ENCODE assay signal across 20 cellular contexts in the genomic region with DNA sequence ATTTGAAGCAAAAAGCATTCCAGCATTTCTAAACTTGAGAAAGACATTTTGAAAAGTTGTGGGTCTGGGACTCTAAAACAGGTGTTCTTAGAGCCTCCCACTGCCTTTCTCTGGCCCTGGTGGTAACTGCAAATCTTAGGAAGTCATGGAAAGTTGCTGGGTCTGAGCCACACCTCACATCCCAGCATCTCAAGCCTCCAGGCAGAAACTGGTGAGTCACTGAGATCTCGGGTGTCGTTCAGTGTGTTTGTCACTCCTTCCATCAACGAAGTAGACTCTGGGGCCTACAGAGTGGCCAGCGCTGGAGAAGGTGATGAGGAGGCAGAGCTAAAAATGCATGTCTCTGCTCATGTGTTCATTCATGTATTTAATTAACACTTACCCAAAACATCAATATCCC. TPM values are rescaled to one million over a fixed set of nuclear protein-coding genes. Genes with fewer than 3 reads are reported as not detected.
DNase-seq lines count a peak whose midpoint lies in the region; ATAC-seq, FAIRE-seq and TF ChIP-seq lines count a peak whose summit lies in the region.
"Had no signal": no experiment of that assay in that cellular context is flagged by ENCODE, and none has a peak within 500 bp of the region (broad histone marks: within the 10 kb centered on the region; RNA-seq: fewer than 3 reads in every experiment).

No MANE protein-coding gene starts in this region.

- no peak overlapping the region for H3K27ac ChIP-seq in astrocyte (ENCODE audit: low read depth, low read length)
- H3K27ac ChIP-seq in mesenchymal stem cell (ENCODE audit: low read length, poor library complexity, severe bottlenecking): no peak overlapping the region
- no peak overlapping the region for H3K27ac ChIP-seq in brain microvascular endothelial cell
- H3K27ac ChIP-seq: gastroesophageal sphincter, prostate gland had no signal

- DNase-seq in Calu3 (peak; percentile 24), HTR-8/SVneo (ENCODE audit: insufficient read length, low spot score) (peak; percentile 67), astrocyte (ENCODE audit: low read depth) (peak; percentile 39), mesenchymal stem cell (peak; percentile 6), hippocampal formation (lab: John Stamatoyannopoulos, UW) (no peak), brain microvascular endothelial cell (no peak), OCI-M2 (lab: John Stamatoyannopoulos, UW; ENCODE audit: unreplicated experiment) (no peak)
- DNase-seq: activated CD4-positive, alpha-beta T cell treated with anti-CD3 and anti-CD28 coated beads for 4 hours; BE2C; DMS153; endodermal cell; naive thymus-derived CD4-positive, alpha-beta T cell; NCI-H2081; NCI-H774; SHP77 treated with DMSO at 0.1 percent for 48 hours had no signal

- H3K27ac Mint-ChIP-seq in Calu3 (ENCODE audit: unreplicated experiment) (no peak overlapping the region), astrocyte (ENCODE audit: unreplicated experiment) (no peak overlapping the region)
- H3K27ac Mint-ChIP-seq: activated naive CD8-positive, alpha-beta T cell; endodermal cell; naive thymus-derived CD4-positive, alpha-beta T cell had no signal

- no peaks in the 10 kb centered on the region for H3K27me3 ChIP-seq in astrocyte (ENCODE audit: insufficient read depth, low read length)
- H3K27me3 ChIP-seq in mesenchymal stem cell (ENCODE audit: control insufficient read depth in 1 of 2, insufficient read depth in 1 of 2, low read length in 2 of 2): peaks cover 13 to 48% of the 10 kb centered on the region in 2 experiments
- H3K27me3 ChIP-seq in brain microvascular endothelial cell (replicated peaks): no peaks in the 10 kb centered on the region
- H3K27me3 ChIP-seq: BE2C, gastroesophageal sphincter had no signal

- no peak for ATAC-seq in GM18505 (IDR thresholded peaks at IDR 0.05; ENCODE audit: unreplicated experiment)
- ATAC-seq: gastroesophageal sphincter; naive thymus-derived CD4-positive, alpha-beta T cell had no signal

- H3K79me2 ChIP-seq in astrocyte (ENCODE audit: insufficient read depth, low read length): no peaks in the 10 kb centered on the region

- no peak overlapping the region for H3K4ac ChIP-seq in mesenchymal stem cell (ENCODE audit: low read depth in 1 of 2, low read length in 2 of 2)

- no peak overlapping the region for H2BK12ac ChIP-seq in mesenchymal stem cell (ENCODE audit: low read length in 2 of 2)

- no peak overlapping the region for H3K23ac ChIP-seq in mesenchymal stem cell (ENCODE audit: low read length in 2 of 2)

- WGBS in mesenchymal stem cell: 27% methylated on average over 4 of the region's 4 CpGs

- no peaks in the 10 kb centered on the region for H3K4me1 Mint-ChIP-seq in Calu3 (ENCODE audit: low read depth, unreplicated experiment)
- no peaks in the 10 kb centered on the region for H3K4me1 Mint-ChIP-seq in astrocyte (ENCODE audit: low read depth, unreplicated experiment)
- H3K4me1 Mint-ChIP-seq: central memory CD8-positive, alpha-beta T cell; endodermal cell; naive thymus-derived CD4-positive, alpha-beta T cell had no signal

- no peak overlapping the region for H2BK120ac ChIP-seq in mesenchymal stem cell (ENCODE audit: low read depth, low read length)

- H3K9ac ChIP-seq in astrocyte (ENCODE audit: low read length): no peak overlapping the region
- H3K9ac ChIP-seq in mesenchymal stem cell (ENCODE audit: low read length): no peak overlapping the region

- H4K91ac ChIP-seq in mesenchymal stem cell (ENCODE audit: low read length): no peak overlapping the region

- H3K79me1 ChIP-seq in mesenchymal stem cell (replicated peaks; ENCODE audit: low read length, poor library complexity, severe bottlenecking): no peaks in the 10 kb centered on the region

- H3K36me3 Mint-ChIP-seq in Calu3 (ENCODE audit: insufficient read depth, unreplicated experiment) (no peaks in the 10 kb centered on the region), astrocyte (ENCODE audit: low read depth, unreplicated experiment) (no peaks in the 10 kb centered on the region)
- H3K36me3 Mint-ChIP-seq: activated naive CD8-positive, alpha-beta T cell; naive thymus-derived CD4-positive, alpha-beta T cell had no signal

- H3K9me3 Mint-ChIP-seq in Calu3 (ENCODE audit: low read depth, unreplicated experiment) (no peaks in the 10 kb centered on the region), astrocyte (ENCODE audit: unreplicated experiment) (no peaks in the 10 kb centered on the region)
- H3K9me3 Mint-ChIP-seq: central memory CD8-positive, alpha-beta T cell; endodermal cell; naive thymus-derived CD4-positive, alpha-beta T cell had no signal

- TF ChIP-seq CTCF in Calu3 (IDR thresholded peaks at IDR 0.05; ENCODE audit: unreplicated experiment) (no peak), astrocyte (IDR thresholded peaks at IDR 0.05; ENCODE audit: insufficient read depth, low read depth, low read length) (no peak), brain microvascular endothelial cell (IDR thresholded peaks at IDR 0.05; ENCODE audit: low read depth, low read length, missing control alignments) (no peak)

- no peak overlapping the region for H3K18ac ChIP-seq in mesenchymal stem cell (ENCODE audit: low read depth in 1 of 2, low read length in 2 of 2)

- no peak for FAIRE-seq in HTR-8/SVneo (lab: Jason Lieb, UNC)
- no peak for FAIRE-seq in astrocyte (lab: Jason Lieb, UNC)

- intact Hi-C loops in Calu3 (cut with micrococcal nuclease; ENCODE audit: unreplicated experiment): no loop called here

- H3K4me3 Mint-ChIP-seq in Calu3 (ENCODE audit: low read depth, unreplicated experiment) (no peak overlapping the region), astrocyte (ENCODE audit: unreplicated experiment) (no peak overlapping the region)
- H3K4me3 Mint-ChIP-seq: activated naive CD8-positive, alpha-beta T cell; central memory CD8-positive, alpha-beta T cell; endodermal cell; naive thymus-derived CD4-positive, alpha-beta T cell had no signal

- H4K20me1 ChIP-seq in astrocyte (ENCODE audit: insufficient read depth, low read length): no peaks in the 10 kb centered on the region

- H3K4me1 ChIP-seq in astrocyte (ENCODE audit: insufficient read depth, low read length) (no peaks in the 10 kb centered on the region), mesenchymal stem cell (ENCODE audit: control insufficient read depth, insufficient read depth, low read depth, low read length) (no peaks in the 10 kb centered on the region)
- H3K4me1 ChIP-seq: BE2C, gastroesophageal sphincter, prostate gland had no signal

- peaks cover 35% of the 10 kb centered on the region for H3K27me3 Mint-ChIP-seq in Calu3 (ENCODE audit: unreplicated experiment)
- H3K27me3 Mint-ChIP-seq in astrocyte (ENCODE audit: low read depth, unreplicated experiment): peaks cover 34% of the 10 kb centered on the region
- H3K27me3 Mint-ChIP-seq: activated naive CD8-positive, alpha-beta T cell had no signal

- H3K36me3 ChIP-seq in astrocyte (ENCODE audit: insufficient read depth, low read length): no peaks in the 10 kb centered on the region
- no peaks in the 10 kb centered on the region for H3K36me3 ChIP-seq in mesenchymal stem cell (ENCODE audit: control insufficient read depth in 1 of 2, insufficient read depth in 2 of 2, low read depth in 1 of 2, low read length in 2 of 2)
- H3K36me3 ChIP-seq in brain microvascular endothelial cell (replicated peaks): no peaks in the 10 kb centered on the region
- H3K36me3 ChIP-seq: BE2C, gastroesophageal sphincter, prostate gland had no signal

- no peak for TF ChIP-seq POLR2A in GM18505 (IDR thresholded peaks at IDR 0.05; ENCODE audit: borderline replicate concordance, extremely low read depth, insufficient read depth, insufficient read length)

- in situ Hi-C loops in brain microvascular endothelial cell (cut with HindIII; ENCODE audit: low pct_ligation_motif_present, low sequenced_read_pairs): no loop called here

- H2BK15ac ChIP-seq in mesenchymal stem cell (ENCODE audit: low read depth, poor library complexity, severe bottlenecking): no peak overlapping the region

- H3K4me2 ChIP-seq in astrocyte (ENCODE audit: low read length) (no peak overlapping the region), mesenchymal stem cell (ENCODE audit: low read length, poor library complexity, severe bottlenecking) (no peak overlapping the region)

- no peak overlapping the region for H3K14ac ChIP-seq in mesenchymal stem cell (ENCODE audit: low read length in 2 of 2)

- CTCF ChIA-PET in Calu3 (lab: Charles Lee): interaction anchor here (1.0 kb wide), 1 partner anchor 11 kb away, joined by 3 read pairs; no protein-coding TSS in a partner anchor

- H2AFZ ChIP-seq in astrocyte (ENCODE audit: low read depth, low read length) (no peak overlapping the region), mesenchymal stem cell (ENCODE audit: low read depth, low read length) (no peak overlapping the region)

- no TSS peak for BruUV-seq in Calu3 (replicated peaks; lab: Mats Ljungman, UMichigan)

- H3K9me3 ChIP-seq in astrocyte (ENCODE audit: insufficient read depth, low read depth, low read length) (no peaks in the 10 kb centered on the region), mesenchymal stem cell (ENCODE audit: control insufficient read depth, low read length) (no peaks in the 10 kb centered on the region)
- H3K9me3 ChIP-seq: BE2C, gastroesophageal sphincter, prostate gland had no signal

- H2AK5ac ChIP-seq in mesenchymal stem cell (ENCODE audit: low read length, severe bottlenecking): no peak overlapping the region

- no peak overlapping the region for H2BK5ac ChIP-seq in mesenchymal stem cell (ENCODE audit: low read depth, low read length, poor library complexity, severe bottlenecking)

- H3K4me3 ChIP-seq in astrocyte (ENCODE audit: insufficient read depth, low read depth, low read length): no peak overlapping the region
- no peak overlapping the region for H3K4me3 ChIP-seq in mesenchymal stem cell (ENCODE audit: insufficient read depth in 1 of 2, low read depth in 1 of 2, low read length in 2 of 2)
- no peak overlapping the region for H3K4me3 ChIP-seq in brain microvascular endothelial cell (ENCODE audit: low read depth, low read length)
- H3K4me3 ChIP-seq: gastroesophageal sphincter, prostate gland had no signal

- H4K8ac ChIP-seq in mesenchymal stem cell (ENCODE audit: low read length): no peak overlapping the region

RNA-seq across cellular contexts. Expression of a gene that starts 59.6 kb away (rescaled TPM):
- total RNA-seq in Calu3 (2022) (not detected in 2 replicates), astrocyte (not detected in 2 replicates)
- polyA plus RNA-seq in mesenchymal stem cell (2013, experiment 1 of 2): not detected
- not detected for polyA plus RNA-seq in mesenchymal stem cell (2013, experiment 2 of 2)
- total RNA-seq: gastroesophageal sphincter; naive thymus-derived CD4-positive, alpha-beta T cell had no signal

Comparison
In these comparisons a context has a peak if more than half of its experiments do, and no peak if none do; other contexts are left out.
1. DNase-seq: peak in Calu3 (single experiment), HTR-8/SVneo (single experiment), astrocyte (single experiment) and mesenchymal stem cell (single experiment); none in hippocampal formation (0 of 2), brain microvascular endothelial cell (single experiment) and OCI-M2 (single experiment).